ENCODE assay signal across 8 cellular contexts in the genomic region with DNA sequence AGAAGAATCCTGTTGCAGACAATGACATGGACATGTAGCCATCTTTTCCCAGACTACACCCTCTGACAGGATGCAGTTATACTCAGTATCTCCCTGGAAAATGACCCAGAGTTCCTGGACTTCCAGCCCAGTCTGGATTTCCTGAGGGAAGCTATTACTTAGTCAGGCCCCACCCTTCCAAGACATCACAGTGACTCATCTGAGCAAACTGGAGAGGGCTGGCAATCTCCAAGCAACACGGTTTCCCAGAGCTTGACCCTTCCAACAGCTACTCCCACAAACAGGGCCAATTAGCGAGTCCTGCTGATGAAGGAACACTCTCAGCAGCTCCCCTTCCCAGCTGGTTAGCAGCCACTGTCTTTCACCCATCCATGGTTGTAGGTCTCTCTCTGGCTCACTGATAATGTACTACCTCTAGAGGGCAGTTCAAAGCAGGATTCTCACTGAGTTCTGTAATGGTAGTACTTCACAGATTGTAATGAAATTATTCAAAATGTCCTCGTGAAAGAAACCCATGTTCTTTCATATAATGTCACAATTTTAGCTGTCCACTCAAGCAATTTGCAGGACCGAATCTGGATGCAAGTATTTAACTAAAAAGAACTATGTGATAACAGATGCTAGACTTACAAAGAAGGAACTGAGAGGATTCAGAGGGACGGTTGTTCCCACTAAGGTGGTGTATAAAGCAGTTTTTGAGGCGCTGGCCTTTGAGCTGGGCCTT.
DNase-seq lines count a peak whose midpoint lies in the region; ATAC-seq and TF ChIP-seq lines count a peak whose summit lies in the region.

No MANE protein-coding gene starts in this region.

- in situ Hi-C loops in Panc1 (cut with HindIII; ENCODE audit: low pct_unique_long_range_greater_than_20kb, low sequenced_read_pairs) = no loop called here

- peak; percentile 45 for ATAC-seq in HG03108 (IDR thresholded peaks at IDR 0.05; ENCODE audit: unreplicated experiment)
- peak; percentile 95 for ATAC-seq in Panc1
- peak; percentile 74 for ATAC-seq in effector memory CD8-positive, alpha-beta T cell (replicated peaks)
- peak; percentile 88 for ATAC-seq in upper lobe of right lung
- ATAC-seq in GM21576 (IDR thresholded peaks at IDR 0.05; ENCODE audit: unreplicated experiment) = no peak

- POLR2A ChIA-PET in Panc1 (lab: Charles Lee) = no interaction called here

- no peaks in the 10 kb centered on the region for H3K4me1 Mint-ChIP-seq in effector memory CD8-positive, alpha-beta T cell (ENCODE audit: low read depth in 2 of 2)

- H3K36me3 ChIP-seq in BE2C (no peaks in the 10 kb centered on the region), Panc1 (ENCODE audit: control insufficient read depth, insufficient read depth, low read length) (no peaks in the 10 kb centered on the region), upper lobe of right lung (no peaks in the 10 kb centered on the region)

- CTCF ChIA-PET in Panc1 (lab: Charles Lee) = interaction anchor here (1.7 kb wide), 1 partner anchor 162 kb away, joined by 4 read pairs; no protein-coding TSS in a partner anchor

- TF ChIP-seq CTCF in BE2C (IDR thresholded peaks at IDR 0.05; ENCODE audit: low read depth, low read length) (peak; percentile 61), GM12865 (IDR thresholded peaks at IDR 0.05; ENCODE audit: insufficient read depth, low read depth, low read length, missing control alignments) (peak; percentile 54), Panc1 (IDR thresholded peaks at IDR 0.05) (peak; percentile 72), upper lobe of right lung (IDR thresholded peaks at IDR 0.05) (peak; percentile 56)

- no peaks in the 10 kb centered on the region for H3K36me3 Mint-ChIP-seq in effector memory CD8-positive, alpha-beta T cell (ENCODE audit: insufficient read depth)

- no peak overlapping the region for H3K27ac ChIP-seq in Panc1 (ENCODE audit: low read length)
- no peak overlapping the region for H3K27ac ChIP-seq in upper lobe of right lung

- H3K4me1 ChIP-seq in BE2C = no peaks in the 10 kb centered on the region
- no peaks in the 10 kb centered on the region for H3K4me1 ChIP-seq in Panc1 (ENCODE audit: control insufficient read depth, insufficient read depth, low read length)
- no peaks in the 10 kb centered on the region for H3K4me1 ChIP-seq in upper lobe of right lung

- intact Hi-C loops in Panc1 (cut with micrococcal nuclease; ENCODE audit: unreplicated experiment) = no loop called here
- intact Hi-C loops in upper lobe of right lung (cut with DNase I) = loop anchor here (10.0 kb wide), 1 partner anchor 156 kb away; no protein-coding TSS in a partner anchor

- H3K9me3 Mint-ChIP-seq in effector memory CD8-positive, alpha-beta T cell = no peaks in the 10 kb centered on the region

- no peak overlapping the region for H3K4me3 Mint-ChIP-seq in effector memory CD8-positive, alpha-beta T cell

- H3K27me3 Mint-ChIP-seq in effector memory CD8-positive, alpha-beta T cell = no peaks in the 10 kb centered on the region

- H3K27me3 ChIP-seq in BE2C (no peaks in the 10 kb centered on the region), Panc1 (ENCODE audit: control insufficient read depth, insufficient read depth, low read length) (no peaks in the 10 kb centered on the region; the same call in 1 of the 2 replicates), upper lobe of right lung (no peaks in the 10 kb centered on the region)

- no peak overlapping the region for H3K4me3 ChIP-seq in BE2C (ENCODE audit: low read depth, low read length)
- H3K4me3 ChIP-seq in GM12865 (ENCODE audit: low read depth, low read length) = no peak overlapping the region
- no peak overlapping the region for H3K4me3 ChIP-seq in Panc1 (ENCODE audit: low read depth in 2 of 2, low read length in 2 of 2)
- H3K4me3 ChIP-seq in upper lobe of right lung = no peak overlapping the region

- no peak overlapping the region for H3K27ac Mint-ChIP-seq in effector memory CD8-positive, alpha-beta T cell

- H3K9me3 ChIP-seq in BE2C (no peaks in the 10 kb centered on the region), Panc1 (ENCODE audit: control insufficient read depth, insufficient read depth, low read depth, low read length) (no peaks in the 10 kb centered on the region), upper lobe of right lung (no peaks in the 10 kb centered on the region)

- BruUV-seq in Panc1 (replicated peaks; lab: Mats Ljungman, UMichigan) = no TSS peak

- DNase-seq in BE2C = peak; percentile 12
- peak; percentile 55 for DNase-seq in GM12865 (ENCODE audit: low read depth)
- DNase-seq in Panc1 (ENCODE audit: low read depth, low spot score) = peak; percentile 65
- no peak for DNase-seq in effector memory CD8-positive, alpha-beta T cell
- peak; percentile 86 to 94 for DNase-seq in lung microvascular endothelial cell (ENCODE audit: low read depth in 2 of 2)
- no peak for DNase-seq in upper lobe of right lung

Comparison
In these comparisons a context has a peak if more than half of its experiments do, and no peak if none do; other contexts are left out.
1. DNase-seq: peak in BE2C (single experiment), GM12865 (single experiment), Panc1 (single experiment) and lung microvascular endothelial cell (2 of 2); none in effector memory CD8-positive, alpha-beta T cell (0 of 3) and upper lobe of right lung (single experiment).
2. Peak in every context shown above with its lines, with median percentiles within 50 percentile points of each other: CTCF ChIP-seq.